ENCODE assay signal across 8 cellular contexts in genomic region chr15:20624085-20624484, GRCh38.
A peak's percentile ranks its signal among the peaks of the same experiment; 100 is the strongest.
DNase-seq lines count a peak whose midpoint lies in the region; ATAC-seq, FAIRE-seq and TF ChIP-seq lines count a peak whose summit lies in the region.
"Not testable (repeated sequence)": the region's sequence is repeated elsewhere in the genome, so short reads cannot be mapped to it uniquely, and the experiment has no call there.

No MANE protein-coding gene starts in this region.

- not testable (repeated sequence) for FAIRE-seq in GM12878 (lab: Jason Lieb, UNC)

- H3K4me3 ChIP-seq in A673 (ENCODE audit: low read depth, low read length, poor library complexity, severe bottlenecking); GM12865 (ENCODE audit: low read depth, low read length); Jurkat, Clone E6-1 (ENCODE audit: low read length); Panc1 (ENCODE audit: low read depth in 2 of 2, low read length in 2 of 2); GM12878; sigmoid colon: not testable (repeated sequence)

- H4K20me1 ChIP-seq in GM12878 (ENCODE audit: control insufficient read depth, insufficient read depth) = not testable (repeated sequence)

- not testable (repeated sequence) for H3K4me1 ChIP-seq in A673 (ENCODE audit: insufficient read depth, low read length, poor library complexity, severe bottlenecking); Panc1 (ENCODE audit: control insufficient read depth, insufficient read depth, low read length); GM12878 (ENCODE audit: control insufficient read depth, insufficient read depth, low read length); sigmoid colon

- H3K36me3 ChIP-seq in A673 (ENCODE audit: insufficient read depth, low read length, poor library complexity, severe bottlenecking); Panc1 (ENCODE audit: control insufficient read depth, insufficient read depth, low read length); GM12878 (ENCODE audit: control insufficient read depth in 2 of 2, insufficient read depth in 2 of 2, low read length in 1 of 2); sigmoid colon: not testable (repeated sequence)

- not testable (repeated sequence) for TF ChIP-seq RAD21 in GM12878 (IDR thresholded peaks at IDR 0.05; ENCODE audit: insufficient read depth, low read depth, low read length)

- in situ Hi-C loops in Panc1 (cut with HindIII; ENCODE audit: low pct_unique_long_range_greater_than_20kb, low sequenced_read_pairs); GM12878 (cut with MboI): not testable (repeated sequence)

- WGBS in GM12878 (ENCODE audit: insufficient coverage, insufficient replicate concordance, low lambda C conversion rate, missing lambda C conversion rate) = 0% methylated on average over 1 of the region's 3 CpGs
- WGBS in sigmoid colon, 2 donors = 57 to 76% methylated on average over 3 of the region's 3 CpGs

- not testable (repeated sequence) for H3K27me3 ChIP-seq in A673 (replicated peaks; ENCODE audit: insufficient read depth, low read depth, low read length, poor library complexity); Panc1 (ENCODE audit: control insufficient read depth, insufficient read depth, low read length); GM12878 (replicated peaks in 1 of 2; ENCODE audit: control insufficient read depth in 2 of 2, insufficient read depth in 2 of 2, low read length in 1 of 2); sigmoid colon

- intact Hi-C loops in A673 (cut with micrococcal nuclease; ENCODE audit: unreplicated experiment); Panc1 (cut with micrococcal nuclease; ENCODE audit: unreplicated experiment); GM12878 (cut with micrococcal nuclease; ENCODE audit: unreplicated experiment); cardiac septum (cut with DNase I); sigmoid colon (cut with DNase I): not testable (repeated sequence)

- not testable (repeated sequence) for TF ChIP-seq POLR2A in GM12878 (IDR thresholded peaks at IDR 0.05; ENCODE audit: low read depth, low read length); sigmoid colon (IDR thresholded peaks at IDR 0.05)

- peak; percentile 54 for DNase-seq in A673 (ENCODE audit: low spot score)
- DNase-seq in GM12865 (ENCODE audit: low read depth); Panc1 (ENCODE audit: low read depth, low spot score); GM12878 (ENCODE audit: low read depth, low spot score): not testable (repeated sequence)
- peak; percentile 45 for DNase-seq in Jurkat, Clone E6-1 (ENCODE audit: low read depth, low spot score)
- peak; percentile 18 to 19 for DNase-seq in activated CD4-positive, alpha-beta T cell treated with anti-CD3 and anti-CD28 coated beads, Interleukin-2, amount 50 U/mL, for 48 hours
- DNase-seq in cardiac septum (ENCODE audit: low spot score) = peak; percentile 51
- DNase-seq in sigmoid colon = peak; percentile 60

- not testable (repeated sequence) for H3K4me2 ChIP-seq in GM12878 (ENCODE audit: control insufficient read depth, insufficient read depth)

- SMC1A ChIA-PET in GM12878 (lab: Charles Lee; ENCODE audit: uncharacterized antibody, unreplicated experiment) = not testable (repeated sequence)

- not testable (repeated sequence) for BruUV-seq in A673 (replicated peaks; lab: Mats Ljungman, UMichigan); Panc1 (replicated peaks; lab: Mats Ljungman, UMichigan); GM12878 (replicated peaks; lab: Mats Ljungman, UMichigan)

- peak; percentile 91 for ATAC-seq in Panc1
- peak; percentile 67 for ATAC-seq in GM12878

- H3K9me3 ChIP-seq in A673 (ENCODE audit: low read depth, low read length, poor library complexity, severe bottlenecking); Panc1 (ENCODE audit: control insufficient read depth, insufficient read depth, low read depth, low read length); GM12878 (replicated peaks; ENCODE audit: control insufficient read depth, insufficient read depth, low read length); sigmoid colon: not testable (repeated sequence)

- TF ChIP-seq EP300 in GM12878 (IDR thresholded peaks at IDR 0.05; ENCODE audit: borderline replicate concordance in 1 of 2, control insufficient read depth in 1 of 2, low read depth in 2 of 2, low read length in 2 of 2); sigmoid colon (IDR thresholded peaks at IDR 0.05): not testable (repeated sequence)

- POLR2A ChIA-PET in A673 (lab: Charles Lee; ENCODE audit: low non-redundant PET); Panc1 (lab: Charles Lee); GM12878 (lab: Charles Lee): not testable (repeated sequence)

- not testable (repeated sequence) for H3K27ac ChIP-seq in A673 (ENCODE audit: low read depth, low read length, poor library complexity, severe bottlenecking); Panc1 (ENCODE audit: low read length); GM12878 (ENCODE audit: control insufficient read depth, insufficient read depth); sigmoid colon

- TF ChIP-seq CTCF in A673 (conservative IDR thresholded peaks at IDR 0.05; ENCODE audit: low read depth, low read length); sigmoid colon (IDR thresholded peaks at IDR 0.05): not testable (repeated sequence)
- peak; percentile 3 for TF ChIP-seq CTCF in GM12865 (IDR thresholded peaks at IDR 0.05; ENCODE audit: insufficient read depth, low read depth, low read length, missing control alignments)
- peak; percentile 30 for TF ChIP-seq CTCF in Panc1 (IDR thresholded peaks at IDR 0.05)
- 0 out of 6 replicates have a peak, but pooled peaks of 1 of the 3 experiments have one; percentile 4 for TF ChIP-seq CTCF in GM12878 (IDR thresholded peaks at IDR 0.05 in 2 of 3, conservative IDR thresholded peaks at IDR 0.05 in 1 of 3; ENCODE audit: control insufficient read depth in 2 of 3, extremely low read depth in 1 of 3, insufficient read depth in 1 of 3, low read depth in 3 of 3, low read length in 3 of 3)

- H3K9ac ChIP-seq in GM12878 (ENCODE audit: control insufficient read depth, insufficient read depth, low read length) = not testable (repeated sequence)

- not testable (repeated sequence) for H2AFZ ChIP-seq in GM12878 (ENCODE audit: control insufficient read depth, low read depth, low read length)

- RAD21 ChIA-PET in GM12878 (lab: Charles Lee; ENCODE audit: unreplicated experiment) = not testable (repeated sequence)

- CTCF ChIA-PET in A673 (lab: Charles Lee); Panc1 (lab: Charles Lee); GM12878 (lab: Yijun Ruan, JAX): not testable (repeated sequence)

- not testable (repeated sequence) for H3K79me2 ChIP-seq in GM12878 (ENCODE audit: control insufficient read depth, insufficient read depth, low read length)
